35 cellular contexts compared by ENCODE assay signal in the genomic region with DNA sequence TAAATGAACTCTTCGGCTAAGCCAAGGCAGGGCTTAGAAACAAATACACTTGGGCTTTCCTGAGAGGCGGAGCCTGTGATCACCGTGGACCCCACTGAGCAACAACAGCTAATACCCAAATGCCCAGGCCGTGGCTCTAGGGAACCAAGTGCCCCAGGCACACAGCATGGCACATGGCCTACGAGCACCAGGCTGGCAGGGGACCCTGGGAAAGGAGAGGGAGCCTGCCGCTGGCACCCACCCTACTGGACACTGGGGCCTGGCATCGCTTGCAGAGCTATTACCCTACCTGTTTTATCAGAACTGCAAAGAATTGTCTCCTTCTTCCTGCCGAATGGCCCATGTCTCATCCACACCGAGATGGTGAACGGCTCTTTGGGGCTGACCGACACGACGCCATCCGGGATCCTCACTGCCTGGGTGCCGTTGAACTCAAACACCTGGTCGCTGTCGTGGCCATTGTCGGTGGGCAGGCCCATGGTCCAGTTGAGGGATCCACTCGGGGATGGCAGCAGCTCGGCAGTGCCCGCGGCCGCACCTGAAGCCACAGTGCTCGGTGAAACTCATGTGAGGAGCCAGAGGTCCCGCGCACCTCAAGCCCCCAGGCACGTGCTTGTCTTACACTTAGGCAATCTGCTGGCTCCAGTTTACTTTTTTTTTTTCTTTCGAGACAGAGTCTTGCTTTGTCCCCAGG.
"Had no signal": no experiment of that assay in that cellular context is flagged by ENCODE, and none has a peak within 500 bp of the region (broad histone marks: within the 10 kb centered on the region; RNA-seq: fewer than 3 reads in every experiment).

No MANE protein-coding gene starts in this region.

- H3K4me3 Mint-ChIP-seq: activated CD4-positive, alpha-beta memory T cell treated with anti-CD3 and anti-CD28 coated beads for 36 hours; activated CD4-positive, alpha-beta T cell treated with anti-CD3 and anti-CD28 coated beads for 36 hours; activated CD4-positive, alpha-beta T cell treated with anti-CD3 and anti-CD28 coated beads, Interleukin-2, amount 10 ng/mL, durations not matched to agents 24 days and 14 days; activated CD8-positive, alpha-beta memory T cell treated with anti-CD3 and anti-CD28 coated beads, Interleukin-2, amount 10 ng/mL, durations not matched to agents 7 days and 5 days; activated CD8-positive, alpha-beta T cell treated with anti-CD3 and anti-CD28 coated beads, Interleukin-2, amount 10 ng/mL, durations not matched to agents 7 days and 5 days; activated naive CD4-positive, alpha-beta T cell treated with anti-CD3 and anti-CD28 coated beads for 36 hours; activated naive CD4-positive, alpha-beta T cell treated with anti-CD3 and anti-CD28 coated beads, Interleukin-2, amount 50 U/mL, for 24 hours; activated naive CD8-positive, alpha-beta T cell treated with anti-CD3 and anti-CD28 coated beads for 36 hours; activated naive CD8-positive, alpha-beta T cell treated with anti-CD3 and anti-CD28 coated beads, Interleukin-2, amount 50 U/mL, for 24 hours; activated T-helper 1 cell treated with anti-CD3 and anti-CD28 coated beads, Interleukin-12 subunit alpha, Interleukin-12 subunit beta, Interleukin-2, Interleukin-4 antibody, amounts not matched to agents 30 ng/mL and 10 ng/mL and 1 ng/mL, durations not matched to agents 14 hours and 24 hours and 36 hours; dendritic cell treated with granulocyte-macrophage colony-stimulating factor and Interleukin-4, amounts not matched to agents 40 ng/mL and 50 ng/mL, for 4 days; effector memory CD8-positive, alpha-beta T cell; T-helper 17 cell; T-helper 2 cell treated with Interferon-gamma antibody and Interleukin-4, amounts not matched to agents 5 μg/mL and 100 μg/mL, for 36 hours had no signal

- H3K27ac Mint-ChIP-seq: activated CD4-positive, alpha-beta T cell treated with anti-CD3 and anti-CD28 coated beads for 36 hours; activated CD4-positive, alpha-beta T cell treated with anti-CD3 and anti-CD28 coated beads, Interleukin-2, amount 10 ng/mL, durations not matched to agents 24 days and 14 days; activated CD8-positive, alpha-beta memory T cell treated with anti-CD3 and anti-CD28 coated beads, Interleukin-2, amount 10 ng/mL, durations not matched to agents 7 days and 5 days; activated CD8-positive, alpha-beta T cell treated with anti-CD3 and anti-CD28 coated beads, Interleukin-2, amount 10 ng/mL, durations not matched to agents 7 days and 5 days; activated naive CD4-positive, alpha-beta T cell treated with anti-CD3 and anti-CD28 coated beads for 36 hours; activated naive CD4-positive, alpha-beta T cell treated with anti-CD3 and anti-CD28 coated beads, Interleukin-2, amount 50 U/mL, for 24 hours; activated naive CD8-positive, alpha-beta T cell treated with anti-CD3 and anti-CD28 coated beads for 36 hours; activated naive CD8-positive, alpha-beta T cell treated with anti-CD3 and anti-CD28 coated beads, Interleukin-2, amount 50 U/mL, for 24 hours; activated T-helper 1 cell treated with anti-CD3 and anti-CD28 coated beads, Interleukin-12 subunit alpha, Interleukin-12 subunit beta, Interleukin-2, Interleukin-4 antibody, amounts not matched to agents 30 ng/mL and 10 ng/mL and 1 ng/mL, durations not matched to agents 14 hours and 24 hours and 36 hours; activated T-helper 2 cell treated with anti-CD3 and anti-CD28 coated beads, Interferon-gamma antibody, Interleukin-2, Interleukin-4, amounts not matched to agents 10 μg/mL and 5 μg/mL and 100 μg/mL, durations not matched to agents 14 hours and 24 hours and 36 hours; dendritic cell treated with granulocyte-macrophage colony-stimulating factor and Interleukin-4, amounts not matched to agents 40 ng/mL and 50 ng/mL, for 4 days; effector memory CD8-positive, alpha-beta T cell; T-helper 17 cell; T-helper 2 cell treated with Interferon-gamma antibody and Interleukin-4, amounts not matched to agents 5 μg/mL and 100 μg/mL, for 36 hours had no signal

- DNase-seq: activated CD4-positive, alpha-beta memory T cell treated with anti-CD3 and anti-CD28 coated beads for 36 hours; activated CD4-positive, alpha-beta T cell treated with anti-CD3 and anti-CD28 coated beads for 36 hours; activated CD4-positive, alpha-beta T cell treated with anti-CD3 and anti-CD28 coated beads, Interleukin-2, amount 10 ng/mL, durations not matched to agents 24 days and 14 days; activated CD4-positive, CD25-positive, alpha-beta regulatory T cell; activated CD4-positive, CD25-positive, alpha-beta regulatory T cell treated with anti-CD3 and anti-CD28 coated beads, Interleukin-2, amount 50 U/mL, for 72 hours; activated CD8-positive, alpha-beta memory T cell treated with anti-CD3 and anti-CD28 coated beads, Interleukin-2, amount 10 ng/mL, durations not matched to agents 7 days and 5 days; activated CD8-positive, alpha-beta memory T cell treated with anti-CD3 and anti-CD28 coated beads, Interleukin-2, amount 50 U/mL, for 4 hours; activated CD8-positive, alpha-beta T cell treated with anti-CD3 and anti-CD28 coated beads, Interleukin-2, amount 10 ng/mL, durations not matched to agents 7 days and 5 days; activated effector memory CD4-positive, alpha-beta T cell treated with anti-CD3 and anti-CD28 coated beads, Interleukin-2, amount 50 U/mL, for 16 hours; activated naive CD4-positive, alpha-beta T cell treated with anti-CD3 and anti-CD28 coated beads for 36 hours; activated naive CD8-positive, alpha-beta T cell treated with anti-CD3 and anti-CD28 coated beads for 36 hours; activated naive CD8-positive, alpha-beta T cell treated with anti-CD3 and anti-CD28 coated beads, Interleukin-2, amount 50 U/mL, for 24 hours; activated T-cell treated with anti-CD3 and anti-CD28 coated beads, Interleukin-2, amount 50 U/mL, for 1 hour; activated T-cell treated with anti-CD3 and anti-CD28 coated beads, Interleukin-2, amount 50 U/mL, for 48 hours; adrenal gland; amygdala; body of pancreas; central memory CD4-positive, alpha-beta T cell; cerebellar nuclear complex; dorsolateral prefrontal cortex; effector CD4-positive, alpha-beta T cell; effector memory CD8-positive, alpha-beta T cell; esophagus squamous epithelium; foreskin melanocyte; head of caudate nucleus; T-helper 1 cell; T-helper 17 cell; T1000 had no signal

- H3K9me3 Mint-ChIP-seq: activated CD4-positive, alpha-beta memory T cell treated with anti-CD3 and anti-CD28 coated beads for 36 hours; activated CD4-positive, alpha-beta T cell treated with anti-CD3 and anti-CD28 coated beads, Interleukin-2, amount 10 ng/mL, durations not matched to agents 24 days and 14 days; activated naive CD4-positive, alpha-beta T cell treated with anti-CD3 and anti-CD28 coated beads for 36 hours; activated naive CD4-positive, alpha-beta T cell treated with anti-CD3 and anti-CD28 coated beads, Interleukin-2, amount 50 U/mL, for 24 hours; activated naive CD8-positive, alpha-beta T cell treated with anti-CD3 and anti-CD28 coated beads for 36 hours; activated naive CD8-positive, alpha-beta T cell treated with anti-CD3 and anti-CD28 coated beads, Interleukin-2, amount 50 U/mL, for 24 hours; activated T-helper 1 cell treated with anti-CD3 and anti-CD28 coated beads, Interleukin-12 subunit alpha, Interleukin-12 subunit beta, Interleukin-2, Interleukin-4 antibody, amounts not matched to agents 30 ng/mL and 10 ng/mL and 1 ng/mL, durations not matched to agents 14 hours and 24 hours and 36 hours; activated T-helper 2 cell treated with anti-CD3 and anti-CD28 coated beads, Interferon-gamma antibody, Interleukin-2, Interleukin-4, amounts not matched to agents 10 μg/mL and 5 μg/mL and 100 μg/mL, durations not matched to agents 14 hours and 24 hours and 36 hours; dendritic cell treated with granulocyte-macrophage colony-stimulating factor and Interleukin-4, amounts not matched to agents 40 ng/mL and 50 ng/mL, for 4 days; effector memory CD8-positive, alpha-beta T cell; T-helper 2 cell treated with Interferon-gamma antibody and Interleukin-4, amounts not matched to agents 5 μg/mL and 100 μg/mL, for 36 hours had no signal

- FAIRE-seq: endothelial cell of umbilical vein had no signal

- H3K4me1 Mint-ChIP-seq: activated CD4-positive, alpha-beta T cell treated with anti-CD3 and anti-CD28 coated beads for 36 hours; activated CD4-positive, alpha-beta T cell treated with anti-CD3 and anti-CD28 coated beads, Interleukin-2, amount 10 ng/mL, durations not matched to agents 24 days and 14 days; activated CD8-positive, alpha-beta memory T cell treated with anti-CD3 and anti-CD28 coated beads, Interleukin-2, amount 10 ng/mL, durations not matched to agents 7 days and 5 days; activated naive CD4-positive, alpha-beta T cell treated with anti-CD3 and anti-CD28 coated beads, Interleukin-2, amount 50 U/mL, for 24 hours; activated naive CD8-positive, alpha-beta T cell treated with anti-CD3 and anti-CD28 coated beads for 36 hours; activated naive CD8-positive, alpha-beta T cell treated with anti-CD3 and anti-CD28 coated beads, Interleukin-2, amount 50 U/mL, for 24 hours; T-helper 17 cell had no signal

- ATAC-seq: activated CD4-positive, alpha-beta T cell treated with anti-CD3 and anti-CD28 coated beads for 36 hours; activated CD8-positive, alpha-beta memory T cell treated with anti-CD3 and anti-CD28 coated beads, Interleukin-2, amount 10 ng/mL, durations not matched to agents 7 days and 5 days; activated CD8-positive, alpha-beta T cell treated with anti-CD3 and anti-CD28 coated beads, Interleukin-2, amount 10 ng/mL, durations not matched to agents 7 days and 5 days; activated naive CD8-positive, alpha-beta T cell treated with anti-CD3 and anti-CD28 coated beads, Interleukin-2, amount 50 U/mL, for 24 hours; body of pancreas; effector memory CD8-positive, alpha-beta T cell; gastroesophageal sphincter; T-helper 17 cell had no signal

- H3K27me3 Mint-ChIP-seq: activated CD4-positive, alpha-beta memory T cell treated with anti-CD3 and anti-CD28 coated beads for 36 hours; activated CD4-positive, alpha-beta T cell treated with anti-CD3 and anti-CD28 coated beads for 36 hours; activated CD4-positive, alpha-beta T cell treated with anti-CD3 and anti-CD28 coated beads, Interleukin-2, amount 10 ng/mL, durations not matched to agents 24 days and 14 days; activated CD8-positive, alpha-beta memory T cell treated with anti-CD3 and anti-CD28 coated beads, Interleukin-2, amount 10 ng/mL, durations not matched to agents 7 days and 5 days; activated naive CD4-positive, alpha-beta T cell treated with anti-CD3 and anti-CD28 coated beads, Interleukin-2, amount 50 U/mL, for 24 hours; activated naive CD8-positive, alpha-beta T cell treated with anti-CD3 and anti-CD28 coated beads for 36 hours; activated naive CD8-positive, alpha-beta T cell treated with anti-CD3 and anti-CD28 coated beads, Interleukin-2, amount 50 U/mL, for 24 hours; dendritic cell treated with granulocyte-macrophage colony-stimulating factor and Interleukin-4, amounts not matched to agents 40 ng/mL and 50 ng/mL, for 4 days; effector memory CD8-positive, alpha-beta T cell; T-helper 17 cell had no signal
